ENCODE assay signal across 9 cellular contexts in the genomic region with DNA sequence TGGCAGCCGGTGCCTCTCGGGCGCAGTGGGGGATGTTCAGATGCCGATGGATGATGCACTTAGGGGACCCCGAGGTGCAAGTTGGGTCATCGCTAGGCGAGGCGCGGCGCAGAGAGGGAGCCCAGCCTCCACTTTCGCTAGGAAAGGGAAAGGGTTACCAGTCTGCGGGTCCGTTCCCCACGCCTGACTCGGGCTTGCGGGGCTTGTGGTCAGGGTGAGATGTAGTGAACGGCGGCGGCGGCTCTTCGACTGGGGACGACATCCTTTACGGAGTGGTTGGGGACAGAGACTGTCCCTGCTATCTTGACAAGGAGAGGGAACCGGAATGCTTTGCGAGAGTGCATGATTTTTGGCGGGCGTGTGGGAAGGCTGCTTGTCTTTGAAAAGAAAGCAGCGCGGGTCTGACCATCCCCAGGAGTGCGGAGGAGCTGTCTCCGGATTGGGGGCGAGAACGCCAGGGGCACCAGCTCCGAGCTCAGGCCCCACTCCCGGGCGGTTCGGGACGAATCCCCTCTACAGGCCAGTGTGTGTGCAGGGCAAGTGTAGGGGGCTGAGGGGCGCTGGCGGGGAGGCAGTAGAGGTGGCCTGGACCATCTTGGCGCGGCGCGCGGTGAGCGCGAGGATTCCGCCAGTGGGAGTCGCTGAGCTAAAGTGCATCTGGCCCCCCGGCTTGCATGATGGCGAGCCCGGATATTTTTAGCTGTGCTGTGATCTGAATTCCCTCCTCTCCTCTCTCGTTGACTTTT. TPM values are rescaled to one million over a fixed set of nuclear protein-coding genes. Genes with fewer than 3 reads are reported as not detected.
DNase-seq lines count a peak whose midpoint lies in the region; ATAC-seq and TF ChIP-seq lines count a peak whose summit lies in the region.
"Had no signal": no experiment of that assay in that cellular context is flagged by ENCODE, and none has a peak within 500 bp of the region (broad histone marks: within the 10 kb centered on the region; RNA-seq: fewer than 3 reads in every experiment).

No MANE protein-coding gene starts in this region.

- TF ChIP-seq CTCF in cardiac muscle cell (IDR thresholded peaks at IDR 0.05; ENCODE audit: low read depth, low read length), result no peak
- no peak for TF ChIP-seq CTCF in vagina (IDR thresholded peaks at IDR 0.05)
- TF ChIP-seq CTCF in RWPE1 (conservative IDR thresholded peaks at IDR 0.05; ENCODE audit: low read depth), result no peak

- no peak overlapping the region for H2BK5ac ChIP-seq in mesenchymal stem cell (ENCODE audit: low read depth, low read length, poor library complexity, severe bottlenecking)

- no peak overlapping the region for H3K4me3 Mint-ChIP-seq in activated CD4-positive, alpha-beta memory T cell treated with anti-CD3 and anti-CD28 coated beads, Interleukin-2, amount 10 ng/mL, durations not matched to agents 7 days and 5 days

- DNase-seq in cardiac muscle cell (ENCODE audit: low read depth in 1 of 2, low spot score in 1 of 2) (peak; percentile 13 to 50), Right ventricle myocardium inferior (ENCODE audit: missing footprints) (no peak), caudate nucleus (lab: John Stamatoyannopoulos, UW) (peak in 41 of 61 donors; percentile 9 to 80 (median 49)), mesenchymal stem cell (peak; percentile 5), vagina (ENCODE audit: extremely low spot score in 2 of 2) (no peak), RWPE1 (ENCODE audit: low spot score) (no peak), cerebellum (ENCODE audit: low spot score) (no peak)
- DNase-seq in activated CD4-positive, alpha-beta memory T cell treated with anti-CD3 and anti-CD28 coated beads, Interleukin-2, amount 10 ng/mL, durations not matched to agents 7 days and 5 days, result no peak

- H3K27me3 ChIP-seq in cardiac muscle cell, result peaks cover 49% of the 10 kb centered on the region
- peaks cover 53 to 78% of the 10 kb centered on the region in 2 experiments for H3K27me3 ChIP-seq in mesenchymal stem cell (ENCODE audit: control insufficient read depth in 1 of 2, insufficient read depth in 1 of 2, low read length in 2 of 2)
- no peaks in the 10 kb centered on the region for H3K27me3 ChIP-seq in vagina

- peak overlapping the region; percentile 100 for H3K4me2 ChIP-seq in mesenchymal stem cell (ENCODE audit: low read length, poor library complexity, severe bottlenecking)

- no peaks in the 10 kb centered on the region for H3K4me1 Mint-ChIP-seq in activated CD4-positive, alpha-beta memory T cell treated with anti-CD3 and anti-CD28 coated beads, Interleukin-2, amount 10 ng/mL, durations not matched to agents 7 days and 5 days

- H3K27ac Mint-ChIP-seq in activated CD4-positive, alpha-beta memory T cell treated with anti-CD3 and anti-CD28 coated beads, Interleukin-2, amount 10 ng/mL, durations not matched to agents 7 days and 5 days, result no peak overlapping the region

- no peak overlapping the region for H2AK5ac ChIP-seq in mesenchymal stem cell (ENCODE audit: low read length, severe bottlenecking)

- no peaks in the 10 kb centered on the region for H3K9me3 Mint-ChIP-seq in activated CD4-positive, alpha-beta memory T cell treated with anti-CD3 and anti-CD28 coated beads, Interleukin-2, amount 10 ng/mL, durations not matched to agents 7 days and 5 days

- H3K9me3 ChIP-seq in cardiac muscle cell (ENCODE audit: low read depth) (no peaks in the 10 kb centered on the region), mesenchymal stem cell (ENCODE audit: control insufficient read depth, low read length) (peaks cover under 1% of the 10 kb centered on the region), vagina (no peaks in the 10 kb centered on the region)

- H3K9ac ChIP-seq in mesenchymal stem cell (ENCODE audit: low read length), result peak overlapping the region; percentile 59

- no peaks in the 10 kb centered on the region for H3K36me3 Mint-ChIP-seq in activated CD4-positive, alpha-beta memory T cell treated with anti-CD3 and anti-CD28 coated beads, Interleukin-2, amount 10 ng/mL, durations not matched to agents 7 days and 5 days (ENCODE audit: low read depth)

- H4K8ac ChIP-seq in mesenchymal stem cell (ENCODE audit: low read length), result no peak overlapping the region

- 1% methylated on average over 44 of the region's 53 CpGs for WGBS in mesenchymal stem cell

- peaks cover 45% of the 10 kb centered on the region for H3K27me3 Mint-ChIP-seq in activated CD4-positive, alpha-beta memory T cell treated with anti-CD3 and anti-CD28 coated beads, Interleukin-2, amount 10 ng/mL, durations not matched to agents 7 days and 5 days

- POLR2A ChIA-PET in activated CD4-positive, alpha-beta memory T cell treated with anti-CD3 and anti-CD28 coated beads, Interleukin-2, amount 10 ng/mL, durations not matched to agents 7 days and 5 days (lab: Charles Lee), result no interaction called here
- POLR2A ChIA-PET in RWPE1 (lab: Yijun Ruan, JAX; ENCODE audit: low non-redundant PET), result no interaction called here

- H3K18ac ChIP-seq in mesenchymal stem cell (ENCODE audit: low read depth in 1 of 2, low read length in 2 of 2), result no peak overlapping the region

- ATAC-seq in Right ventricle myocardium inferior, result no peak
- ATAC-seq: K562 had no signal

- no peak for TF ChIP-seq POLR2A in vagina (IDR thresholded peaks at IDR 0.05)

- no peak overlapping the region for H2BK120ac ChIP-seq in mesenchymal stem cell (ENCODE audit: low read depth, low read length)

- no peak overlapping the region for H2BK15ac ChIP-seq in mesenchymal stem cell (ENCODE audit: low read depth, poor library complexity, severe bottlenecking)

- H3K4me1 ChIP-seq in cardiac muscle cell (ENCODE audit: low read depth) (peaks cover 3% of the 10 kb centered on the region), mesenchymal stem cell (ENCODE audit: control insufficient read depth, insufficient read depth, low read depth, low read length) (peaks cover 29% of the 10 kb centered on the region), vagina (peaks cover 24% of the 10 kb centered on the region)

- H3K36me3 ChIP-seq in cardiac muscle cell (no peaks in the 10 kb centered on the region), mesenchymal stem cell (ENCODE audit: control insufficient read depth in 1 of 2, insufficient read depth in 2 of 2, low read depth in 1 of 2, low read length in 2 of 2) (no peaks in the 10 kb centered on the region), vagina (no peaks in the 10 kb centered on the region)

- no peak overlapping the region for H2BK12ac ChIP-seq in mesenchymal stem cell (ENCODE audit: low read length in 2 of 2)

- peak overlapping the region; percentile 56 for H3K4me3 ChIP-seq in cardiac muscle cell
- peak overlapping the region; percentile 68 to 77 for H3K4me3 ChIP-seq in mesenchymal stem cell (ENCODE audit: insufficient read depth in 1 of 2, low read depth in 1 of 2, low read length in 2 of 2)
- H3K4me3 ChIP-seq in vagina, result peak overlapping the region; percentile 46 to 48
- H3K4me3 ChIP-seq: K562 had no signal

- no peak overlapping the region for H4K91ac ChIP-seq in mesenchymal stem cell (ENCODE audit: low read length)

- peak overlapping the region in 1 of 2 experiments; percentile 7 for H3K14ac ChIP-seq in mesenchymal stem cell (ENCODE audit: low read length in 2 of 2)

- intact Hi-C loops in Right ventricle myocardium inferior (cut with DNase I) (no loop called here), vagina (cut with DNase I) (no loop called here)

- CTCF ChIA-PET in activated CD4-positive, alpha-beta memory T cell treated with anti-CD3 and anti-CD28 coated beads, Interleukin-2, amount 10 ng/mL, durations not matched to agents 7 days and 5 days (lab: Charles Lee), result no interaction called here
- CTCF ChIA-PET in RWPE1 (lab: Yijun Ruan, JAX), result interaction anchor here (0.5 to 1.0 kb wide), 3 partner anchors 60 to 660 kb away, joined by 3 to 4 read pairs (median 4); no protein-coding TSS in a partner anchor

- peak overlapping the region in 1 of 2 experiments; percentile 64 for H3K23ac ChIP-seq in mesenchymal stem cell (ENCODE audit: low read length in 2 of 2)

- H3K79me1 ChIP-seq in mesenchymal stem cell (replicated peaks; ENCODE audit: low read length, poor library complexity, severe bottlenecking), result no peaks in the 10 kb centered on the region

- no peak overlapping the region for H3K27ac ChIP-seq in cardiac muscle cell
- peak overlapping the region; percentile 73 for H3K27ac ChIP-seq in caudate nucleus (ENCODE audit: low read depth, low read length)
- no peak overlapping the region for H3K27ac ChIP-seq in mesenchymal stem cell (ENCODE audit: low read length, poor library complexity, severe bottlenecking)
- peak overlapping the region; percentile 74 for H3K27ac ChIP-seq in vagina
- H3K27ac ChIP-seq in RWPE1, result no peak overlapping the region

- no peak overlapping the region for H3K4ac ChIP-seq in mesenchymal stem cell (ENCODE audit: low read depth in 1 of 2, low read length in 2 of 2)

- no peak overlapping the region for H2AFZ ChIP-seq in mesenchymal stem cell (ENCODE audit: low read depth, low read length)

RNA-seq across cellular contexts. Expression of a gene that starts 1.1 kb away (rescaled TPM):
- total RNA-seq in cardiac muscle cell (3.4 and 3.5 TPM in 2 replicates), Right ventricle myocardium inferior (0.03 TPM), vagina (9.6 TPM), cerebellum (64.5 TPM)
- 1.1 TPM in 2 replicates for polyA plus RNA-seq in cardiac muscle cell
- polyA plus RNA-seq in mesenchymal stem cell (2013, experiment 1 of 2), result 0.01 TPM
- under 0.01 TPM for polyA plus RNA-seq in mesenchymal stem cell (2013, experiment 2 of 2)
- not detected for total RNA-seq in activated CD4-positive, alpha-beta memory T cell treated with anti-CD3 and anti-CD28 coated beads, Interleukin-2, amount 10 ng/mL, durations not matched to agents 7 days and 5 days

Comparison
In these comparisons a context has a peak if more than half of its experiments do, and no peak if none do; other contexts are left out.
1. DNase-seq: peak in cardiac muscle cell (2 of 2), caudate nucleus (41 of 61) and mesenchymal stem cell (single experiment); none in Right ventricle myocardium inferior (single experiment), vagina (0 of 2), activated CD4-positive, alpha-beta memory T cell treated with anti-CD3 and anti-CD28 coated beads, Interleukin-2, amount 10 ng/mL, durations not matched to agents 7 days and 5 days (single experiment), RWPE1 (single experiment) and cerebellum (single experiment).
2. H3K27ac ChIP-seq: peak in caudate nucleus (single experiment) and vagina (single experiment); none in cardiac muscle cell (single experiment), mesenchymal stem cell (single experiment) and RWPE1 (single experiment).
3. Peak in every context shown above with its lines, with median percentiles within 50 percentile points of each other: H3K4me3 ChIP-seq.